In genomic region chr3:62601238-62601856, GRCh38 we compare ENCODE assay signal across 12 cellular contexts.
A peak's percentile ranks its signal among the peaks of the same experiment; 100 is the strongest.
DNase-seq lines count a peak whose midpoint lies in the region; ATAC-seq and TF ChIP-seq lines count a peak whose summit lies in the region.
"Had no signal": no experiment of that assay in that cellular context is flagged by ENCODE, and none has a peak within 500 bp of the region (broad histone marks: within the 10 kb centered on the region; RNA-seq: fewer than 3 reads in every experiment).

No MANE protein-coding gene starts in this region.

- no peaks in the 10 kb centered on the region for H3K36me3 ChIP-seq in brain microvascular endothelial cell (replicated peaks)
- no peaks in the 10 kb centered on the region for H3K36me3 ChIP-seq in body of pancreas (replicated peaks in 1 of 2; ENCODE audit: insufficient read depth in 1 of 2, low read depth in 2 of 2)
- H3K36me3 ChIP-seq: left ventricle myocardium inferior had no signal

- ATAC-seq in GM19463 (IDR thresholded peaks at IDR 0.05; ENCODE audit: unreplicated experiment) = no peak
- no peak for ATAC-seq in body of pancreas

- no peak overlapping the region for H3K4me3 ChIP-seq in brain microvascular endothelial cell (ENCODE audit: low read depth, low read length)
- H3K4me3 ChIP-seq in body of pancreas = no peak overlapping the region
- H3K4me3 ChIP-seq: left ventricle myocardium inferior had no signal

- in situ Hi-C loops in brain microvascular endothelial cell (cut with HindIII; ENCODE audit: low pct_ligation_motif_present, low sequenced_read_pairs) = no loop called here

- intact Hi-C loops in body of pancreas (cut with DNase I) = no loop called here

- H3K4me1 ChIP-seq in body of pancreas = no peaks in the 10 kb centered on the region
- H3K4me1 ChIP-seq: left ventricle myocardium inferior had no signal

- no peaks in the 10 kb centered on the region for H3K27me3 ChIP-seq in brain microvascular endothelial cell (replicated peaks)
- H3K27me3 ChIP-seq in body of pancreas = no peaks in the 10 kb centered on the region

- TF ChIP-seq CTCF in brain microvascular endothelial cell (IDR thresholded peaks at IDR 0.05; ENCODE audit: low read depth, low read length, missing control alignments) = no peak
- no peak for TF ChIP-seq CTCF in body of pancreas (IDR thresholded peaks at IDR 0.05)

- WGBS in body of pancreas, 2 donors = 47 to 51% methylated on average over 5 of the region's 5 CpGs

- DNase-seq in AG20443 (ENCODE audit: low spot score) (peak; percentile 59), M059J (ENCODE audit: low read depth) (peak; percentile 54), brain microvascular endothelial cell (peak; percentile 85), lung microvascular endothelial cell (ENCODE audit: low read depth in 2 of 2) (peak; percentile 57 to 91), HPDE6-E6E7 (ENCODE audit: extremely low spot score) (no peak), COLO668 (lab: John Stamatoyannopoulos, UW; ENCODE audit: unreplicated experiment) (no peak), body of pancreas (no peak)
- DNase-seq: aorta; CD8-positive, alpha-beta memory T cell; left ventricle myocardium inferior; stimulated activated CD4-positive, alpha-beta T cell treated with anti-CD3 and anti-CD28 coated beads, Interleukin-2, amount 100 ng/mL, for 48 hours had no signal

- H3K27ac ChIP-seq in brain microvascular endothelial cell (peak overlapping the region; percentile 99), body of pancreas (no peak overlapping the region)
- H3K27ac ChIP-seq: left ventricle myocardium inferior had no signal

- no peaks in the 10 kb centered on the region for H3K9me3 ChIP-seq in body of pancreas
- H3K9me3 ChIP-seq: left ventricle myocardium inferior had no signal

- TF ChIP-seq POLR2A in body of pancreas (IDR thresholded peaks at IDR 0.05) = no peak

Comparison
In these comparisons a context has a peak if more than half of its experiments do, and no peak if none do; other contexts are left out.
1. DNase-seq: peak in AG20443 (single experiment), M059J (single experiment), brain microvascular endothelial cell (single experiment) and lung microvascular endothelial cell (2 of 2); none in HPDE6-E6E7 (single experiment), COLO668 (single experiment) and body of pancreas (0 of 4).